Comparison of ENCODE assay signal across 8 cellular contexts in genomic region chr14:23286904-23287479, GRCh38. TPM values are rescaled to one million over a fixed set of nuclear protein-coding genes. Genes with fewer than 3 reads are reported as not detected.
A peak's percentile ranks its signal among the peaks of the same experiment; 100 is the strongest.
DNase-seq lines count a peak whose midpoint lies in the region; ATAC-seq, FAIRE-seq and TF ChIP-seq lines count a peak whose summit lies in the region.

No MANE protein-coding gene starts in this region.

- H3T11ph ChIP-seq in H9 (ENCODE audit: low read length), result no peak overlapping the region

- no peaks in the 10 kb centered on the region for H3K9me3 ChIP-seq in H9 (ENCODE audit: control insufficient read depth, low read depth, low read length)
- H3K9me3 ChIP-seq in skeletal muscle tissue (ENCODE audit: control insufficient read depth in 3 of 3, low read length in 3 of 3), result no peaks in the 10 kb centered on the region

- H2BK12ac ChIP-seq in H9 (ENCODE audit: insufficient read length, low read depth, low read length), result no peak overlapping the region

- no peak overlapping the region for H3K27ac Mint-ChIP-seq in H9

- H3K36me3 Mint-ChIP-seq in H9 (ENCODE audit: insufficient read depth in 1 of 3, low read depth in 3 of 3), result no peaks in the 10 kb centered on the region; a peak in 2 of 7 replicates

- peaks cover 2 to 6% (median 2%) of the 10 kb centered on the region in 3 donors for H3K36me3 ChIP-seq in skeletal muscle tissue (ENCODE audit: control insufficient read depth in 3 of 3, insufficient read depth in 3 of 3, low read length in 3 of 3)

- H3K23ac ChIP-seq in H9 (ENCODE audit: insufficient read length, low read depth, low read length), result no peak overlapping the region

- WGBS in H9 (ENCODE audit: extremely low coverage, insufficient read length, low lambda C conversion rate), result no CpG with 5 or more reads among the region's 6 CpGs

- H3K18ac ChIP-seq in H9 (ENCODE audit: insufficient read length, low read depth, low read length), result no peak overlapping the region

- H2AK5ac ChIP-seq in H9 (ENCODE audit: insufficient read length, low read length), result no peak overlapping the region

- H2BK120ac ChIP-seq in H9 (ENCODE audit: low read depth, low read length, poor library complexity, severe bottlenecking), result no peak overlapping the region

- no peak overlapping the region for H2AFZ ChIP-seq in H9 (ENCODE audit: low read length)

- no peak for FAIRE-seq in D721Med (lab: Jason Lieb, UNC)

- no peaks in the 10 kb centered on the region; a peak in 1 of 5 replicates for H3K9me3 Mint-ChIP-seq in H9

- H3K14ac ChIP-seq in H9 (ENCODE audit: insufficient read depth, low read length), result no peak overlapping the region

- no peak overlapping the region for H4K8ac ChIP-seq in H9 (replicated peaks; ENCODE audit: insufficient read length, low read depth, low read length)

- POLR2A ChIA-PET in GM10248 (lab: Yijun Ruan, JAX), result interaction anchor here (0.7 to 2.5 kb wide), 5 partner anchors 10 to 40 kb away, joined by 3 to 12 read pairs (median 4); partner anchors contain the start of gene PPP1R3E

- H4K91ac ChIP-seq in H9 (ENCODE audit: insufficient read length, low read depth, low read length), result no peak overlapping the region

- H3K4me1 Mint-ChIP-seq in H9, result peaks cover 13 to 14% of the 10 kb centered on the region in 2 experiments

- H3K27me3 ChIP-seq in H9 (ENCODE audit: insufficient read depth, low read length) (peaks cover 24% of the 10 kb centered on the region; the same call in 1 of the 2 replicates), foreskin keratinocyte (no peaks in the 10 kb centered on the region), skeletal muscle tissue (ENCODE audit: control insufficient read depth in 3 of 3, insufficient read depth in 3 of 3, low read length in 3 of 3) (no peaks in the 10 kb centered on the region)

- peaks cover 83% of the 10 kb centered on the region for H3K27me3 Mint-ChIP-seq in H9 (ENCODE audit: low read depth)

- peak overlapping the region; percentile 90 to 97 for H3K4me3 Mint-ChIP-seq in H9

- no peaks in the 10 kb centered on the region for H3K79me1 ChIP-seq in H9 (ENCODE audit: insufficient read depth, low read depth, low read length, poor library complexity, severe bottlenecking)

- H3K4me1 ChIP-seq in H9 (ENCODE audit: insufficient read depth, low read length), result no peaks in the 10 kb centered on the region
- no peaks in the 10 kb centered on the region for H3K4me1 ChIP-seq in foreskin keratinocyte
- peaks cover 13 to 17% (median 17%) of the 10 kb centered on the region in 3 donors for H3K4me1 ChIP-seq in skeletal muscle tissue (ENCODE audit: control insufficient read depth in 3 of 3, insufficient read depth in 3 of 3, low read length in 3 of 3)

- CTCF ChIA-PET in GM10248 (lab: Yijun Ruan, JAX), result interaction anchor here (0.8 to 4.2 kb wide), 12 partner anchors 8 to 271 kb away, joined by 3 to 55 read pairs (median 6); partner anchors contain the start of gene PPP1R3E

- peak overlapping the region; percentile 79 to 90 (median 89) for H3K4me3 ChIP-seq in skeletal muscle tissue (ENCODE audit: low read length in 3 of 3)

- H3K79me2 ChIP-seq in H9 (ENCODE audit: insufficient read depth, low read length), result no peaks in the 10 kb centered on the region

- H2BK20ac ChIP-seq in H9 (ENCODE audit: low read depth, low read length, poor library complexity, severe bottlenecking), result no peak overlapping the region

- peak overlapping the region; percentile 67 for H3K4me2 ChIP-seq in H9 (ENCODE audit: insufficient read depth, insufficient read length, low read length)

- DNase-seq in H9 (no peak), foreskin keratinocyte (no peak), D721Med (ENCODE audit: insufficient read length, low spot score) (no peak), GM10248 (ENCODE audit: extremely low spot score) (no peak), NCI-H146 treated with DMSO at 0.1 percent for 48 hours (lab: John Stamatoyannopoulos, UW; ENCODE audit: unreplicated experiment) (no peak)
- no peak for DNase-seq in activated CD4-positive, alpha-beta T cell treated with anti-CD3 and anti-CD28 coated beads, Interleukin-2, amount 50 U/mL, for 4 hours

- TF ChIP-seq CTCF in H9 (conservative IDR thresholded peaks at IDR 0.05) (no peak), VCaP (conservative IDR thresholded peaks at IDR 0.05) (no peak), foreskin keratinocyte (conservative IDR thresholded peaks at IDR 0.05) (no peak), D721Med (IDR thresholded peaks at IDR 0.05; ENCODE audit: insufficient read depth, missing control alignments) (no peak), GM10248 (IDR thresholded peaks at IDR 0.05; ENCODE audit: control extremely low read depth, extremely low read depth, low read depth, missing control alignments) (no peak)

- H3K23me2 ChIP-seq in H9 (ENCODE audit: insufficient read length, low read depth, low read length, poor library complexity, severe bottlenecking), result peaks cover 10% of the 10 kb centered on the region

- H2BK15ac ChIP-seq in H9 (ENCODE audit: low read depth, low read length), result no peak overlapping the region

- no peak overlapping the region for H4K5ac ChIP-seq in H9 (ENCODE audit: insufficient read length, low read depth, low read length)

- H3K27ac ChIP-seq in H9 (ENCODE audit: insufficient read length, low read depth, low read length) (no peak overlapping the region), VCaP (peak overlapping the region; percentile 79), foreskin keratinocyte (peak overlapping the region; percentile 74), skeletal muscle tissue (ENCODE audit: low read depth, low read length) (peak overlapping the region; percentile 97)

- H4K20me1 ChIP-seq in H9 (ENCODE audit: control insufficient read depth, insufficient read depth, insufficient read length), result no peaks in the 10 kb centered on the region

- no peak overlapping the region for H3K56ac ChIP-seq in H9 (ENCODE audit: insufficient read length, low read depth, low read length)

- H3K9ac ChIP-seq in H9 (ENCODE audit: extremely low read depth, insufficient read length, low read length) (peak overlapping the region; percentile 31), skeletal muscle tissue (ENCODE audit: low read depth in 1 of 3, low read length in 3 of 3) (peak overlapping the region; percentile 83 to 96 (median 95))

- ATAC-seq in foreskin keratinocyte, result no peak

- H3K4ac ChIP-seq in H9 (ENCODE audit: low read depth, low read length), result no peak overlapping the region

- H2BK5ac ChIP-seq in H9 (ENCODE audit: insufficient read length, low read length), result no peak overlapping the region

RNA-seq across cellular contexts. Expression of gene HOMEZ, which starts 1.1 kb away (rescaled TPM):
- 6.2 and 6.5 TPM in 2 replicates for total RNA-seq in H9 (2021)
- total RNA-seq in foreskin keratinocyte, result 25.0 and 27.2 TPM in 2 replicates
- polyA plus RNA-seq in foreskin keratinocyte, result 23.5 and 24.8 TPM in 2 replicates
- total RNA-seq in skeletal muscle tissue, result 5.7 TPM

RNA-seq across cellular contexts. Expression of gene PPP1R3E, which starts 15.7 kb away (rescaled TPM):
- total RNA-seq in H9 (2021) (2.6 and 3.9 TPM in 2 replicates), foreskin keratinocyte (2.3 and 2.6 TPM in 2 replicates), skeletal muscle tissue (2.6 TPM)
- 2.7 and 3.4 TPM in 2 replicates for polyA plus RNA-seq in foreskin keratinocyte

RNA-seq across cellular contexts. Expression of gene BCL2L2, which starts 19.6 kb away (rescaled TPM):
- 8.4 and 8.8 TPM in 2 replicates for total RNA-seq in H9 (2021)
- 29.1 and 30.6 TPM in 2 replicates for total RNA-seq in foreskin keratinocyte
- 16.4 and 18.1 TPM in 2 replicates for polyA plus RNA-seq in foreskin keratinocyte
- total RNA-seq in skeletal muscle tissue, result 11.0 TPM

RNA-seq across cellular contexts. Expression of gene PABPN1, which starts 34.3 kb away (rescaled TPM):
- total RNA-seq in H9 (2021), result 331 and 333 TPM in 2 replicates
- 81.4 and 84.3 TPM in 2 replicates for total RNA-seq in foreskin keratinocyte
- polyA plus RNA-seq in foreskin keratinocyte, result 140 and 149 TPM in 2 replicates
- total RNA-seq in skeletal muscle tissue, result 40.7 TPM

RNA-seq across cellular contexts. Expression of gene RNF212B, which starts 49.3 kb away (rescaled TPM):
- 0.15 and 0.39 TPM in 2 replicates for total RNA-seq in H9 (2021)
- total RNA-seq in foreskin keratinocyte, result not detected in 2 replicates
- polyA plus RNA-seq in foreskin keratinocyte, result 0.04 and 0.17 TPM in 2 replicates
- not detected for total RNA-seq in skeletal muscle tissue
